In genomic region chr11:131486937-131487336, GRCh38 we compare ENCODE assay signal across 17 cellular contexts.
"Had no signal": no experiment of that assay in that cellular context is flagged by ENCODE, and none has a peak within 500 bp of the region (broad histone marks: within the 10 kb centered on the region; RNA-seq: fewer than 3 reads in every experiment).

No MANE protein-coding gene starts in this region.

- H3K4me3 ChIP-seq: heart left ventricle, skin epidermis, thoracic aorta, transverse colon had no signal

- H3K27me3 ChIP-seq: foreskin keratinocyte, heart left ventricle, neutrophil, transverse colon had no signal

- DNase-seq: erythroblast; foreskin keratinocyte; heart left ventricle; kidney glomerular epithelial cell; mammary epithelial cell; naive thymus-derived CD8-positive, alpha-beta T cell; posterior cingulate gyrus; stimulated activated CD4-positive, alpha-beta T cell treated with anti-CD3 and anti-CD28 coated beads, Interleukin-2, amount 100 ng/mL, for 24 hours; stimulated activated CD4-positive, alpha-beta T cell treated with anti-CD3 and anti-CD28 coated beads, Interleukin-4, amount 100 ng/mL, for 4 hours; stimulated activated naive B cell treated with anti-CD40 and anti-IgM and Interleukin-4, amounts not matched to agents 10 μg/mL and 1 μg/mL and 100 μg/mL, for 72 hours; stimulated activated naive CD8-positive, alpha-beta T cell treated with anti-CD3 and anti-CD28 coated beads, Interleukin-15, amount 100 ng/mL, for 72 hours; transverse colon had no signal

- ATAC-seq: foreskin keratinocyte; heart left ventricle; left lobe of liver; naive thymus-derived CD8-positive, alpha-beta T cell; sciatic nerve; stimulated activated naive B cell treated with anti-CD40 and anti-IgM and Interleukin-4, amounts not matched to agents 10 μg/mL and 1 μg/mL and 100 μg/mL, for 72 hours; stimulated activated naive CD8-positive, alpha-beta T cell treated with anti-CD3 and anti-CD28 coated beads, Interleukin-15, amount 100 ng/mL, for 72 hours had no signal

- H3K27ac ChIP-seq: foreskin keratinocyte, neutrophil, skin epidermis, thoracic aorta had no signal
